ENCODE assay signal across 18 cellular contexts in the genomic region with DNA sequence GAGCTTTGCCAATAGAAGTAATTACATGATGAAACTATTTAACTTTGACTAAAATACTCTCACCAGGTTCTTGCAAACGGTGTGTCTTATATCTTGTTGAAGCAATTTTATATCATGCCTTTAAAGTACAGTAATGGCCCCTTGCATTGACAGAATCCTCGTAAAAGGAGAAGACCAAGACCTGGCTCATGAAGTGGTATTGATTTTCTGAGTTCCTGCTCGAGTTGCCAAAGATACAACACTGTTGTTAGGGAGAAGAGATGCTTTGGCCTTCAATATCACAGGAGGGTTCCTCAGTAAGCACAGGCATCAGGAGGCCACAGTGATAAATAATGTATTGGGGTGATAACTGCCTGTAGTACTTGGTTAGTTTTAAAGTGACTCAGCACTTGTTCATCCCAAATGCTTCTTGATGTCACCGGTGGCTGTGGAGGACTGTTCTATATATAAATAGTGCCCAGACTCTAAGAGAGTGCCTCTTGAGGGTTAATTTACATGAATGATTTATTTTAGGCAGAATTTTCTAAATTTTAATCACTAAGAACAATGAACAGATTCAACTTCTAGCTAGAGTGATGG.
"Had no signal": no experiment of that assay in that cellular context is flagged by ENCODE, and none has a peak within 500 bp of the region (broad histone marks: within the 10 kb centered on the region; RNA-seq: fewer than 3 reads in every experiment).

No MANE protein-coding gene starts in this region.

- H3K4me1 Mint-ChIP-seq: activated B cell treated with CpG ODN at 0.5 μM for 24 hours; activated CD4-positive, alpha-beta T cell treated with anti-CD3 and anti-CD28 coated beads, Interleukin-2, amount 10 ng/mL, durations not matched to agents 7 days and 5 days; activated naive CD8-positive, alpha-beta T cell treated with anti-CD3 and anti-CD28 coated beads, Interleukin-2, amount 10 ng/mL, durations not matched to agents 7 days and 5 days; central memory CD8-positive, alpha-beta T cell; nephron progenitor cell had no signal

- H3K9me3 Mint-ChIP-seq: activated B cell treated with CpG ODN at 0.5 μM for 24 hours; activated CD4-positive, alpha-beta T cell treated with anti-CD3 and anti-CD28 coated beads, Interleukin-2, amount 10 ng/mL, durations not matched to agents 7 days and 5 days; activated naive CD8-positive, alpha-beta T cell treated with anti-CD3 and anti-CD28 coated beads, Interleukin-2, amount 10 ng/mL, durations not matched to agents 7 days and 5 days; brain; mesothelial cell of epicardium; nephron progenitor cell; stimulated activated naive CD8-positive, alpha-beta T cell treated with anti-CD3 and anti-CD28 coated beads, Interleukin-15, Interleukin-2, amounts not matched to agents 100 ng/mL and 50 ng/mL, for 24 hours; type B pancreatic cell had no signal

- H3K27me3 Mint-ChIP-seq: activated B cell treated with CpG ODN at 0.5 μM for 24 hours; activated CD4-positive, alpha-beta T cell treated with anti-CD3 and anti-CD28 coated beads, Interleukin-2, amount 10 ng/mL, durations not matched to agents 7 days and 5 days; activated naive CD8-positive, alpha-beta T cell treated with anti-CD3 and anti-CD28 coated beads, Interleukin-2, amount 10 ng/mL, durations not matched to agents 7 days and 5 days; brain; central memory CD8-positive, alpha-beta T cell; stimulated activated naive CD8-positive, alpha-beta T cell treated with anti-CD3 and anti-CD28 coated beads, Interleukin-15, Interleukin-2, amounts not matched to agents 100 ng/mL and 50 ng/mL, for 24 hours; type B pancreatic cell had no signal

- H3K27ac Mint-ChIP-seq: activated B cell treated with CpG ODN at 0.5 μM for 24 hours; activated CD4-positive, alpha-beta T cell treated with anti-CD3 and anti-CD28 coated beads, Interleukin-2, amount 10 ng/mL, durations not matched to agents 7 days and 5 days; activated naive CD8-positive, alpha-beta T cell treated with anti-CD3 and anti-CD28 coated beads, Interleukin-2, amount 10 ng/mL, durations not matched to agents 7 days and 5 days; brain; mesothelial cell of epicardium; nephron progenitor cell; stimulated activated naive CD8-positive, alpha-beta T cell treated with anti-CD3 and anti-CD28 coated beads, Interleukin-15, Interleukin-2, amounts not matched to agents 100 ng/mL and 50 ng/mL, for 24 hours; type B pancreatic cell had no signal

- H3K4me3 ChIP-seq: coronary artery, esophagus muscularis mucosa, lung, psoas muscle, spleen had no signal

- H3K4me3 Mint-ChIP-seq: activated B cell treated with CpG ODN at 0.5 μM for 24 hours; activated CD4-positive, alpha-beta T cell treated with anti-CD3 and anti-CD28 coated beads, Interleukin-2, amount 10 ng/mL, durations not matched to agents 7 days and 5 days; activated naive CD8-positive, alpha-beta T cell treated with anti-CD3 and anti-CD28 coated beads, Interleukin-2, amount 10 ng/mL, durations not matched to agents 7 days and 5 days; brain; central memory CD8-positive, alpha-beta T cell; mesothelial cell of epicardium; nephron progenitor cell; stimulated activated naive CD8-positive, alpha-beta T cell treated with anti-CD3 and anti-CD28 coated beads, Interleukin-15, Interleukin-2, amounts not matched to agents 100 ng/mL and 50 ng/mL, for 24 hours; type B pancreatic cell had no signal

- H3K27ac ChIP-seq: coronary artery, esophagus muscularis mucosa, psoas muscle, spleen had no signal

- H3K27me3 ChIP-seq: esophagus muscularis mucosa, spleen had no signal

- ATAC-seq: psoas muscle, sciatic nerve had no signal

- H3K4me1 ChIP-seq: esophagus muscularis mucosa, psoas muscle, spleen had no signal

- H3K36me3 ChIP-seq: esophagus muscularis mucosa, spleen had no signal

- H3K36me3 Mint-ChIP-seq: activated naive CD8-positive, alpha-beta T cell treated with anti-CD3 and anti-CD28 coated beads, Interleukin-2, amount 10 ng/mL, durations not matched to agents 7 days and 5 days; brain; mesothelial cell of epicardium; type B pancreatic cell had no signal

- H3K9me3 ChIP-seq: esophagus muscularis mucosa, psoas muscle, spleen had no signal

- DNase-seq: activated B cell treated with CpG ODN at 0.5 μM for 24 hours; activated CD4-positive, alpha-beta T cell treated with anti-CD3 and anti-CD28 coated beads, Interleukin-2, amount 10 ng/mL, durations not matched to agents 7 days and 5 days; activated CD8-positive, alpha-beta memory T cell treated with anti-CD3 and anti-CD28 coated beads for 24 hours; activated gamma-delta T cell treated with Interleukin-2 at 50 U/mL for 16 hours; activated naive CD8-positive, alpha-beta T cell treated with anti-CD3 and anti-CD28 coated beads, Interleukin-2, amount 10 ng/mL, durations not matched to agents 7 days and 5 days; effector CD4-positive, alpha-beta T cell; nephron progenitor cell; psoas muscle; spleen had no signal
